ENCODE assay signal across 16 cellular contexts in the genomic region with DNA sequence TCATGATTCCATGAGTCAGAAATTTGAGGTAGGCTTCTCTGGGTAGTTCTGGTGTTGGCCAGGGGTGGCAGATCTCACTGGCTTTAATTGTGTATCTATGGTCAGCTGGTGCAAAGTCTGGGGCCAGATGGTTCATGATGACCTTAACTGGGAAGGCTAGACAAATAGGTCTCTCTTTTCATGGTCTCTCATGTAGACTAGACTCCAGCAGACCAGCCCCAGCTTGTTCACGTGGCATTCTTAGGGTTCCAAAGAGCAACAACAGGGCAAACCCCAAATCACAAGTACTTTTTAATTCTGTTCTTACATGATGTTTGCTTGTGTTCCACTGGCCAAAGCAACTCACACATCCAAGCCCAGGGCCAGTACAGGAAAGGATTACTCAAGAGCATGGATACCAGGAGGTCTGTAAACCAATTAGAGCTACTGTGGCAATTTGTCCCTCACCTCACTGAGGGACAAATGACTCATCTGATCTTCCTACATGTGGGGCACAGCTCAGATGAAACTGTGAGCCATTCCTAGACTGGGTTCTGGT.
DNase-seq lines count a peak whose midpoint lies in the region; ATAC-seq, FAIRE-seq and TF ChIP-seq lines count a peak whose summit lies in the region.
"Had no signal": no experiment of that assay in that cellular context is flagged by ENCODE, and none has a peak within 500 bp of the region (broad histone marks: within the 10 kb centered on the region; RNA-seq: fewer than 3 reads in every experiment).

No MANE protein-coding gene starts in this region.

- intact Hi-C loops in activated CD4-positive, alpha-beta memory T cell treated with anti-CD3 and anti-CD28 coated beads for 36 hours (cut with micrococcal nuclease), result no loop called here
- intact Hi-C loops in HCT116 (cut with micrococcal nuclease), result no loop called here
- intact Hi-C loops in endothelial cell of umbilical vein (cut with micrococcal nuclease), result no loop called here

- no peaks in the 10 kb centered on the region for H3K9me1 ChIP-seq in endothelial cell of umbilical vein (replicated peaks; ENCODE audit: control insufficient read depth, extremely low read depth, insufficient read depth, low read length)

- no peak overlapping the region for H3K56ac ChIP-seq in mesendoderm (ENCODE audit: low read length)

- peaks cover 7% of the 10 kb centered on the region for H3K27me3 Mint-ChIP-seq in activated CD4-positive, alpha-beta memory T cell treated with anti-CD3 and anti-CD28 coated beads for 36 hours
- peaks cover 11% of the 10 kb centered on the region for H3K27me3 Mint-ChIP-seq in activated CD4-positive, alpha-beta memory T cell treated with anti-CD3 and anti-CD28 coated beads, Interleukin-2, amount 10 ng/mL, durations not matched to agents 7 days and 5 days

- H3K4me1 ChIP-seq in HCT116 (ENCODE audit: control insufficient read depth in 1 of 2, insufficient read depth in 2 of 2, low read length in 2 of 2), result peaks cover 0 to 6% of the 10 kb centered on the region in 2 experiments; a peak in 1 of 4 replicates
- peaks cover 2% of the 10 kb centered on the region for H3K4me1 ChIP-seq in endothelial cell of umbilical vein (ENCODE audit: control insufficient read depth, extremely low read depth, insufficient read depth, low read length)
- H3K4me1 ChIP-seq in mesendoderm (ENCODE audit: control insufficient read depth, low read depth, low read length), result peaks cover 11% of the 10 kb centered on the region
- H3K4me1 ChIP-seq: colonic mucosa, stomach, vagina had no signal

- peak overlapping the region; percentile 61 for H3K18ac ChIP-seq in mesendoderm (ENCODE audit: low read length)

- TF ChIP-seq CTCF in HCT116 (IDR thresholded peaks at IDR 0.05 in 2 of 3, conservative IDR thresholded peaks at IDR 0.05 in 1 of 3; ENCODE audit: borderline replicate concordance in 1 of 3, insufficient read depth in 1 of 3, low read depth in 2 of 3, low read length in 2 of 3) (no peak; a peak in 1 of 6 replicates), endothelial cell of umbilical vein (IDR thresholded peaks at IDR 0.05; ENCODE audit: extremely low read depth in 1 of 2, insufficient read depth in 1 of 2, low read depth in 1 of 2, low read length in 2 of 2) (no peak)

- H2AFZ ChIP-seq in HCT116 (ENCODE audit: low read depth, low read length, poor library complexity, severe bottlenecking) (no peak overlapping the region), endothelial cell of umbilical vein (ENCODE audit: low read depth, low read length) (no peak overlapping the region)
- H2AFZ ChIP-seq: hepatocyte had no signal

- H3K4me2 ChIP-seq in HCT116 (ENCODE audit: low read length), result no peak overlapping the region
- H3K4me2 ChIP-seq in endothelial cell of umbilical vein (ENCODE audit: insufficient read depth, low read length), result no peak overlapping the region
- H3K4me2 ChIP-seq in mesendoderm (ENCODE audit: low read length), result no peak overlapping the region
- H3K4me2 ChIP-seq: hepatocyte had no signal

- H4K8ac ChIP-seq in mesendoderm (ENCODE audit: low read depth, low read length), result no peak overlapping the region

- no peaks in the 10 kb centered on the region for H3K79me2 ChIP-seq in HCT116 (ENCODE audit: insufficient read depth, low read length)
- H3K79me2 ChIP-seq in endothelial cell of umbilical vein (ENCODE audit: control insufficient read depth, insufficient read depth, low read length), result no peaks in the 10 kb centered on the region
- H3K79me2 ChIP-seq in mesendoderm (ENCODE audit: control insufficient read depth, insufficient read depth, low read length), result no peaks in the 10 kb centered on the region
- H3K79me2 ChIP-seq: hepatocyte had no signal

- POLR2A ChIA-PET in activated CD4-positive, alpha-beta memory T cell treated with anti-CD3 and anti-CD28 coated beads for 36 hours (lab: Charles Lee), result interaction anchor here (0.6 kb wide), 1 partner anchor 182 kb away, joined by 3 read pairs; no protein-coding TSS in a partner anchor
- POLR2A ChIA-PET in activated CD4-positive, alpha-beta memory T cell treated with anti-CD3 and anti-CD28 coated beads, Interleukin-2, amount 10 ng/mL, durations not matched to agents 7 days and 5 days (lab: Charles Lee), result no interaction called here
- POLR2A ChIA-PET in HCT116 (lab: Charles Lee) (no interaction called here), endothelial cell of umbilical vein (lab: Charles Lee) (interaction anchor here (0.5 kb wide), 1 partner anchor 73 kb away, joined by 4 read pairs; no protein-coding TSS in a partner anchor)

- H2BK15ac ChIP-seq in mesendoderm (replicated peaks; ENCODE audit: low read depth), result no peak overlapping the region

- H3K4ac ChIP-seq in mesendoderm (ENCODE audit: low read depth, low read length), result no peak overlapping the region

- WGBS in mesendoderm (ENCODE audit: extremely low coverage, insufficient coverage, low lambda C conversion rate), result no CpG with 5 or more reads among the region's 1 CpG

- no peaks in the 10 kb centered on the region for H4K20me1 ChIP-seq in HCT116 (ENCODE audit: insufficient read depth)
- H4K20me1 ChIP-seq in endothelial cell of umbilical vein (replicated peaks; ENCODE audit: control insufficient read depth, extremely low read depth, insufficient read depth, low read length), result no peaks in the 10 kb centered on the region

- H3K4me3 ChIP-seq in HCT116 (replicated peaks in 1 of 2; ENCODE audit: low read depth in 1 of 2, low read length in 2 of 2) (no peak overlapping the region), endothelial cell of umbilical vein (replicated peaks in 1 of 3; ENCODE audit: insufficient read depth in 1 of 3, low read depth in 1 of 3, low read length in 3 of 3) (no peak overlapping the region), mesendoderm (ENCODE audit: low read length) (no peak overlapping the region)
- H3K4me3 ChIP-seq: colonic mucosa, hepatocyte, stomach, vagina had no signal

- dilution Hi-C loops in endothelial cell of umbilical vein (cut with MboI; ENCODE audit: extremely low pct_ligation_motif_present, low sequenced_read_pairs), result no loop called here

- BruUV-seq in HCT116 (replicated peaks; lab: Mats Ljungman, UMichigan) (no TSS peak), endothelial cell of umbilical vein (replicated peaks; lab: Mats Ljungman, UMichigan) (no TSS peak)

- H3K36me3 ChIP-seq in HCT116 (ENCODE audit: control insufficient read depth in 1 of 2, insufficient read depth in 2 of 2, low read length in 2 of 2) (no peaks in the 10 kb centered on the region), endothelial cell of umbilical vein (ENCODE audit: control insufficient read depth in 2 of 2, extremely low read depth in 1 of 2, insufficient read depth in 2 of 2, low read length in 2 of 2) (no peaks in the 10 kb centered on the region), mesendoderm (ENCODE audit: control insufficient read depth, insufficient read depth, low read length) (no peaks in the 10 kb centered on the region)
- H3K36me3 ChIP-seq: colonic mucosa, vagina had no signal

- no peak overlapping the region for H2AK5ac ChIP-seq in mesendoderm (ENCODE audit: low read length)

- H3K4me3 Mint-ChIP-seq in activated CD4-positive, alpha-beta memory T cell treated with anti-CD3 and anti-CD28 coated beads for 36 hours, result no peak overlapping the region
- no peak overlapping the region for H3K4me3 Mint-ChIP-seq in activated CD4-positive, alpha-beta memory T cell treated with anti-CD3 and anti-CD28 coated beads, Interleukin-2, amount 10 ng/mL, durations not matched to agents 7 days and 5 days

- H3K27ac Mint-ChIP-seq in activated CD4-positive, alpha-beta memory T cell treated with anti-CD3 and anti-CD28 coated beads for 36 hours, result no peak overlapping the region
- no peak overlapping the region for H3K27ac Mint-ChIP-seq in activated CD4-positive, alpha-beta memory T cell treated with anti-CD3 and anti-CD28 coated beads, Interleukin-2, amount 10 ng/mL, durations not matched to agents 7 days and 5 days

- H3K9me3 ChIP-seq in HCT116 (ENCODE audit: control insufficient read depth in 1 of 2, insufficient read depth in 1 of 2, low read depth in 1 of 2, low read length in 2 of 2) (no peaks in the 10 kb centered on the region), endothelial cell of umbilical vein (replicated peaks; ENCODE audit: control insufficient read depth, insufficient read depth, low read length) (no peaks in the 10 kb centered on the region)
- H3K9me3 ChIP-seq: colonic mucosa, stomach, vagina had no signal

- H3K9me2 ChIP-seq in HCT116 (ENCODE audit: insufficient read depth), result no peaks in the 10 kb centered on the region

- FAIRE-seq in endothelial cell of umbilical vein (lab: Jason Lieb, UNC), result no peak
- FAIRE-seq: GM12891 had no signal

- no peak for TF ChIP-seq RAD21 in HCT116 (IDR thresholded peaks at IDR 0.05; ENCODE audit: low read depth)

- peak; percentile 22 for DNase-seq in activated CD4-positive, alpha-beta memory T cell treated with anti-CD3 and anti-CD28 coated beads for 36 hours
- DNase-seq in activated CD4-positive, alpha-beta memory T cell treated with anti-CD3 and anti-CD28 coated beads, Interleukin-2, amount 10 ng/mL, durations not matched to agents 7 days and 5 days, result no peak
- DNase-seq in HCT116 (ENCODE audit: low read depth, low spot score) (no peak), endothelial cell of umbilical vein (ENCODE audit: low read depth, low spot score) (no peak), mesendoderm (peak; percentile 90), NCI-H345 treated with DMSO at 0.1 percent for 48 hours (lab: John Stamatoyannopoulos, UW; ENCODE audit: unreplicated experiment) (no peak), amniotic stem cell (lab: John Stamatoyannopoulos, UW) (no peak), CD1c-positive myeloid dendritic cell (ENCODE audit: extremely low spot score) (no peak)
- DNase-seq: colonic mucosa, erythroblast, NCI-H1417 treated with DMSO at 0.1 percent for 48 hours, stomach had no signal

- no peaks in the 10 kb centered on the region for H3K4me1 Mint-ChIP-seq in activated CD4-positive, alpha-beta memory T cell treated with anti-CD3 and anti-CD28 coated beads for 36 hours (ENCODE audit: low read depth)
- no peaks in the 10 kb centered on the region for H3K4me1 Mint-ChIP-seq in activated CD4-positive, alpha-beta memory T cell treated with anti-CD3 and anti-CD28 coated beads, Interleukin-2, amount 10 ng/mL, durations not matched to agents 7 days and 5 days

- no peak overlapping the region for H2BK120ac ChIP-seq in mesendoderm (ENCODE audit: low read depth, low read length)

- H3K27me3 ChIP-seq in HCT116 (ENCODE audit: insufficient read depth, low read length) (no peaks in the 10 kb centered on the region), endothelial cell of umbilical vein (ENCODE audit: control insufficient read depth in 2 of 2, insufficient read depth in 2 of 2, low read length in 2 of 2) (no peaks in the 10 kb centered on the region), mesendoderm (ENCODE audit: insufficient read depth, low read length, poor library complexity) (peaks cover 2% of the 10 kb centered on the region)
- H3K27me3 ChIP-seq: colonic mucosa, hepatocyte, stomach, vagina had no signal

- H3K27ac ChIP-seq in HCT116 (ENCODE audit: low read depth, low read length) (no peak overlapping the region), endothelial cell of umbilical vein (ENCODE audit: insufficient read depth, low read depth, low read length) (no peak overlapping the region), mesendoderm (ENCODE audit: low read depth, low read length) (no peak overlapping the region)
- H3K27ac ChIP-seq: colonic mucosa, hepatocyte, stomach, vagina had no signal

- H3K9me3 Mint-ChIP-seq in activated CD4-positive, alpha-beta memory T cell treated with anti-CD3 and anti-CD28 coated beads for 36 hours, result no peaks in the 10 kb centered on the region
- no peaks in the 10 kb centered on the region for H3K9me3 Mint-ChIP-seq in activated CD4-positive, alpha-beta memory T cell treated with anti-CD3 and anti-CD28 coated beads, Interleukin-2, amount 10 ng/mL, durations not matched to agents 7 days and 5 days

- H3K36me3 Mint-ChIP-seq in activated CD4-positive, alpha-beta memory T cell treated with anti-CD3 and anti-CD28 coated beads for 36 hours, result no peaks in the 10 kb centered on the region
- H3K36me3 Mint-ChIP-seq in activated CD4-positive, alpha-beta memory T cell treated with anti-CD3 and anti-CD28 coated beads, Interleukin-2, amount 10 ng/mL, durations not matched to agents 7 days and 5 days (ENCODE audit: low read depth), result no peaks in the 10 kb centered on the region

- H4K5ac ChIP-seq in mesendoderm (ENCODE audit: low read length), result no peak overlapping the region

- H3K23ac ChIP-seq in mesendoderm (ENCODE audit: low read length), result no peak overlapping the region

- ATAC-seq in HCT116, result 0 out of 2 replicates have a peak, but pooled peaks have one; percentile 55
- ATAC-seq: Right ventricle myocardium inferior had no signal

- no peak for TF ChIP-seq POLR2A in HCT116 (IDR thresholded peaks at IDR 0.05; ENCODE audit: borderline replicate concordance, extremely low read depth, insufficient read depth, insufficient read length)
- TF ChIP-seq POLR2A in endothelial cell of umbilical vein (IDR thresholded peaks at IDR 0.05; ENCODE audit: low read depth, low read length), result no peak

- no peaks in the 10 kb centered on the region for H3K79me1 ChIP-seq in mesendoderm (ENCODE audit: low read length)

- RAD21 ChIA-PET in HCT116 (lab: Charles Lee; ENCODE audit: low non-redundant PET in 1 of 2, low total read pairs in 2 of 2, uncharacterized antibody in 2 of 2, unreplicated experiment in 2 of 2), result no interaction called here

- CTCF ChIA-PET in activated CD4-positive, alpha-beta memory T cell treated with anti-CD3 and anti-CD28 coated beads for 36 hours (lab: Charles Lee), result interaction anchor here (1.5 kb wide), 1 partner anchor 10 kb away, joined by 4 read pairs; no protein-coding TSS in a partner anchor
- CTCF ChIA-PET in activated CD4-positive, alpha-beta memory T cell treated with anti-CD3 and anti-CD28 coated beads, Interleukin-2, amount 10 ng/mL, durations not matched to agents 7 days and 5 days (lab: Charles Lee), result interaction anchor here (1.0 kb wide), 1 partner anchor 10 kb away, joined by 3 read pairs; no protein-coding TSS in a partner anchor
- CTCF ChIA-PET in HCT116 (lab: Charles Lee), result interaction anchor here (1.0 kb wide), 1 partner anchor 10 kb away, joined by 3 read pairs; no protein-coding TSS in a partner anchor
- CTCF ChIA-PET in endothelial cell of umbilical vein (lab: Charles Lee), result interaction anchor here (0.9 to 2.1 kb wide), 3 partner anchors 9 to 13 kb away, joined by 3 to 14 read pairs (median 3); no protein-coding TSS in a partner anchor

- H2BK5ac ChIP-seq in mesendoderm (ENCODE audit: low read length), result peak overlapping the region; percentile 61

- H3K9ac ChIP-seq in HCT116 (ENCODE audit: low read length) (no peak overlapping the region), endothelial cell of umbilical vein (replicated peaks; ENCODE audit: extremely low read depth, insufficient read depth, low read length) (no peak overlapping the region), mesendoderm (ENCODE audit: low read length) (no peak overlapping the region)

Comparison
In these comparisons a context has a peak if more than half of its experiments do, and no peak if none do; other contexts are left out.
1. DNase-seq: peak in activated CD4-positive, alpha-beta memory T cell treated with anti-CD3 and anti-CD28 coated beads for 36 hours (single experiment) and mesendoderm (single experiment); none in activated CD4-positive, alpha-beta memory T cell treated with anti-CD3 and anti-CD28 coated beads, Interleukin-2, amount 10 ng/mL, durations not matched to agents 7 days and 5 days (single experiment), HCT116 (single experiment), endothelial cell of umbilical vein (single experiment), NCI-H345 treated with DMSO at 0.1 percent for 48 hours (single experiment), amniotic stem cell (single experiment) and CD1c-positive myeloid dendritic cell (single experiment).
2. POLR2A ChIA-PET loops: an anchor here in activated CD4-positive, alpha-beta memory T cell treated with anti-CD3 and anti-CD28 coated beads for 36 hours (0.6 kb wide) and endothelial cell of umbilical vein (0.5 kb wide); none called in activated CD4-positive, alpha-beta memory T cell treated with anti-CD3 and anti-CD28 coated beads, Interleukin-2, amount 10 ng/mL, durations not matched to agents 7 days and 5 days and HCT116.